31 cellular contexts compared by ENCODE assay signal in the genomic region with DNA sequence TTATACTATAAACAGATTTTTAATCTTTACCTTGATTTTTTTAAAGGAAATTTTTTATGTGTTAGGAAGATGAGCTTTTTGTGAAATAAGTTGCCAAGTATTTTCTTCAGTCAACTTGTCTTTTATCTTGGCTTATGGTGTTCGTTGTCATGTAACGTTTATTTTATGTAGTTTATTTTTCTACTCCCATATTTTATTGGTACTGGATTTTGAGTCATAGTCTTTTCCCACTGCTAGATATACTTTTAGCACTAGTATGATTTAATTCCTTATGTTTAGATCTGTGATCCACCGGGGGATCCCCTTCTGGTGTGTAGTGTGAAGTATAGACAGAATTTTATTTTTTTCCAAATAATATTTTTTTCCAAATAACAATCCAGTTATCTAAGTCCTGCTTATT.
"Had no signal": no experiment of that assay in that cellular context is flagged by ENCODE, and none has a peak within 500 bp of the region (broad histone marks: within the 10 kb centered on the region; RNA-seq: fewer than 3 reads in every experiment).

No MANE protein-coding gene starts in this region.

- H3K4me3 ChIP-seq: adrenal gland, body of pancreas, coronary artery, dorsolateral prefrontal cortex had no signal

- H3K27me3 ChIP-seq: adrenal gland, body of pancreas, dorsolateral prefrontal cortex had no signal

- H3K9me3 ChIP-seq: adrenal gland, body of pancreas had no signal

- ATAC-seq: activated CD4-positive, alpha-beta T cell treated with anti-CD3 and anti-CD28 coated beads for 36 hours; activated CD8-positive, alpha-beta memory T cell treated with anti-CD3 and anti-CD28 coated beads, Interleukin-2, amount 10 ng/mL, durations not matched to agents 7 days and 5 days; activated CD8-positive, alpha-beta T cell treated with anti-CD3 and anti-CD28 coated beads, Interleukin-2, amount 10 ng/mL, durations not matched to agents 7 days and 5 days; activated naive CD8-positive, alpha-beta T cell treated with anti-CD3 and anti-CD28 coated beads, Interleukin-2, amount 50 U/mL, for 24 hours; body of pancreas; esophagus mucosa had no signal

- H3K27ac ChIP-seq: adrenal gland, body of pancreas, coronary artery, dorsolateral prefrontal cortex had no signal

- H3K9me3 Mint-ChIP-seq: activated CD4-positive, alpha-beta memory T cell treated with anti-CD3 and anti-CD28 coated beads for 36 hours; activated CD4-positive, alpha-beta T cell treated with anti-CD3 and anti-CD28 coated beads, Interleukin-2, amount 10 ng/mL, durations not matched to agents 24 days and 14 days; activated naive CD4-positive, alpha-beta T cell treated with anti-CD3 and anti-CD28 coated beads for 36 hours; activated naive CD4-positive, alpha-beta T cell treated with anti-CD3 and anti-CD28 coated beads, Interleukin-2, amount 50 U/mL, for 24 hours; activated naive CD8-positive, alpha-beta T cell treated with anti-CD3 and anti-CD28 coated beads for 36 hours; activated naive CD8-positive, alpha-beta T cell treated with anti-CD3 and anti-CD28 coated beads, Interleukin-2, amount 50 U/mL, for 24 hours; activated T-helper 1 cell treated with anti-CD3 and anti-CD28 coated beads, Interleukin-12 subunit alpha, Interleukin-12 subunit beta, Interleukin-2, Interleukin-4 antibody, amounts not matched to agents 30 ng/mL and 10 ng/mL and 1 ng/mL, durations not matched to agents 14 hours and 24 hours and 36 hours; activated T-helper 2 cell treated with anti-CD3 and anti-CD28 coated beads, Interferon-gamma antibody, Interleukin-2, Interleukin-4, amounts not matched to agents 10 μg/mL and 5 μg/mL and 100 μg/mL, durations not matched to agents 14 hours and 24 hours and 36 hours; dendritic cell treated with granulocyte-macrophage colony-stimulating factor and Interleukin-4, amounts not matched to agents 40 ng/mL and 50 ng/mL, for 4 days; endodermal cell had no signal

- H3K27me3 Mint-ChIP-seq: activated CD4-positive, alpha-beta memory T cell treated with anti-CD3 and anti-CD28 coated beads for 36 hours; activated CD4-positive, alpha-beta T cell treated with anti-CD3 and anti-CD28 coated beads for 36 hours; activated CD4-positive, alpha-beta T cell treated with anti-CD3 and anti-CD28 coated beads, Interleukin-2, amount 10 ng/mL, durations not matched to agents 24 days and 14 days; activated CD8-positive, alpha-beta memory T cell treated with anti-CD3 and anti-CD28 coated beads, Interleukin-2, amount 10 ng/mL, durations not matched to agents 7 days and 5 days; activated naive CD4-positive, alpha-beta T cell treated with anti-CD3 and anti-CD28 coated beads, Interleukin-2, amount 50 U/mL, for 24 hours; activated naive CD8-positive, alpha-beta T cell treated with anti-CD3 and anti-CD28 coated beads for 36 hours; activated naive CD8-positive, alpha-beta T cell treated with anti-CD3 and anti-CD28 coated beads, Interleukin-2, amount 50 U/mL, for 24 hours; dendritic cell treated with granulocyte-macrophage colony-stimulating factor and Interleukin-4, amounts not matched to agents 40 ng/mL and 50 ng/mL, for 4 days had no signal

- H3K36me3 ChIP-seq: adrenal gland had no signal

- DNase-seq: activated CD4-positive, alpha-beta memory T cell treated with anti-CD3 and anti-CD28 coated beads for 36 hours; activated CD4-positive, alpha-beta T cell treated with anti-CD3 and anti-CD28 coated beads for 36 hours; activated CD4-positive, alpha-beta T cell treated with anti-CD3 and anti-CD28 coated beads, Interleukin-2, amount 10 ng/mL, durations not matched to agents 24 days and 14 days; activated CD4-positive, CD25-positive, alpha-beta regulatory T cell; activated CD4-positive, CD25-positive, alpha-beta regulatory T cell treated with anti-CD3 and anti-CD28 coated beads, Interleukin-2, amount 50 U/mL, for 72 hours; activated CD8-positive, alpha-beta memory T cell treated with anti-CD3 and anti-CD28 coated beads, Interleukin-2, amount 10 ng/mL, durations not matched to agents 7 days and 5 days; activated CD8-positive, alpha-beta memory T cell treated with anti-CD3 and anti-CD28 coated beads, Interleukin-2, amount 50 U/mL, for 4 hours; activated CD8-positive, alpha-beta T cell treated with anti-CD3 and anti-CD28 coated beads, Interleukin-2, amount 10 ng/mL, durations not matched to agents 7 days and 5 days; activated effector memory CD4-positive, alpha-beta T cell treated with anti-CD3 and anti-CD28 coated beads, Interleukin-2, amount 50 U/mL, for 16 hours; activated naive CD4-positive, alpha-beta T cell treated with anti-CD3 and anti-CD28 coated beads for 36 hours; activated naive CD8-positive, alpha-beta T cell treated with anti-CD3 and anti-CD28 coated beads for 36 hours; activated naive CD8-positive, alpha-beta T cell treated with anti-CD3 and anti-CD28 coated beads, Interleukin-2, amount 50 U/mL, for 24 hours; activated T-cell treated with anti-CD3 and anti-CD28 coated beads, Interleukin-2, amount 50 U/mL, for 1 hour; activated T-cell treated with anti-CD3 and anti-CD28 coated beads, Interleukin-2, amount 50 U/mL, for 48 hours; adrenal gland; amygdala; aorta; body of pancreas; caudate nucleus; dorsolateral prefrontal cortex; effector memory CD4-positive, alpha-beta T cell; endodermal cell; foreskin fibroblast; head of caudate nucleus; T-helper 2 cell had no signal

- H3K4me3 Mint-ChIP-seq: activated CD4-positive, alpha-beta memory T cell treated with anti-CD3 and anti-CD28 coated beads for 36 hours; activated CD4-positive, alpha-beta T cell treated with anti-CD3 and anti-CD28 coated beads for 36 hours; activated CD4-positive, alpha-beta T cell treated with anti-CD3 and anti-CD28 coated beads, Interleukin-2, amount 10 ng/mL, durations not matched to agents 24 days and 14 days; activated CD8-positive, alpha-beta memory T cell treated with anti-CD3 and anti-CD28 coated beads, Interleukin-2, amount 10 ng/mL, durations not matched to agents 7 days and 5 days; activated CD8-positive, alpha-beta T cell treated with anti-CD3 and anti-CD28 coated beads, Interleukin-2, amount 10 ng/mL, durations not matched to agents 7 days and 5 days; activated naive CD4-positive, alpha-beta T cell treated with anti-CD3 and anti-CD28 coated beads for 36 hours; activated naive CD4-positive, alpha-beta T cell treated with anti-CD3 and anti-CD28 coated beads, Interleukin-2, amount 50 U/mL, for 24 hours; activated naive CD8-positive, alpha-beta T cell treated with anti-CD3 and anti-CD28 coated beads for 36 hours; activated naive CD8-positive, alpha-beta T cell treated with anti-CD3 and anti-CD28 coated beads, Interleukin-2, amount 50 U/mL, for 24 hours; activated T-helper 1 cell treated with anti-CD3 and anti-CD28 coated beads, Interleukin-12 subunit alpha, Interleukin-12 subunit beta, Interleukin-2, Interleukin-4 antibody, amounts not matched to agents 30 ng/mL and 10 ng/mL and 1 ng/mL, durations not matched to agents 14 hours and 24 hours and 36 hours; dendritic cell treated with granulocyte-macrophage colony-stimulating factor and Interleukin-4, amounts not matched to agents 40 ng/mL and 50 ng/mL, for 4 days; endodermal cell had no signal

- H3K27ac Mint-ChIP-seq: activated CD4-positive, alpha-beta memory T cell treated with anti-CD3 and anti-CD28 coated beads for 36 hours; activated CD4-positive, alpha-beta T cell treated with anti-CD3 and anti-CD28 coated beads for 36 hours; activated CD4-positive, alpha-beta T cell treated with anti-CD3 and anti-CD28 coated beads, Interleukin-2, amount 10 ng/mL, durations not matched to agents 24 days and 14 days; activated CD8-positive, alpha-beta memory T cell treated with anti-CD3 and anti-CD28 coated beads, Interleukin-2, amount 10 ng/mL, durations not matched to agents 7 days and 5 days; activated CD8-positive, alpha-beta T cell treated with anti-CD3 and anti-CD28 coated beads, Interleukin-2, amount 10 ng/mL, durations not matched to agents 7 days and 5 days; activated naive CD4-positive, alpha-beta T cell treated with anti-CD3 and anti-CD28 coated beads for 36 hours; activated naive CD4-positive, alpha-beta T cell treated with anti-CD3 and anti-CD28 coated beads, Interleukin-2, amount 50 U/mL, for 24 hours; activated naive CD8-positive, alpha-beta T cell treated with anti-CD3 and anti-CD28 coated beads for 36 hours; activated naive CD8-positive, alpha-beta T cell treated with anti-CD3 and anti-CD28 coated beads, Interleukin-2, amount 50 U/mL, for 24 hours; activated T-helper 1 cell treated with anti-CD3 and anti-CD28 coated beads, Interleukin-12 subunit alpha, Interleukin-12 subunit beta, Interleukin-2, Interleukin-4 antibody, amounts not matched to agents 30 ng/mL and 10 ng/mL and 1 ng/mL, durations not matched to agents 14 hours and 24 hours and 36 hours; activated T-helper 2 cell treated with anti-CD3 and anti-CD28 coated beads, Interferon-gamma antibody, Interleukin-2, Interleukin-4, amounts not matched to agents 10 μg/mL and 5 μg/mL and 100 μg/mL, durations not matched to agents 14 hours and 24 hours and 36 hours; dendritic cell treated with granulocyte-macrophage colony-stimulating factor and Interleukin-4, amounts not matched to agents 40 ng/mL and 50 ng/mL, for 4 days; endodermal cell had no signal

- H3K4me1 Mint-ChIP-seq: endodermal cell had no signal
